Comparison of ENCODE assay signal across 24 cellular contexts in the genomic region with DNA sequence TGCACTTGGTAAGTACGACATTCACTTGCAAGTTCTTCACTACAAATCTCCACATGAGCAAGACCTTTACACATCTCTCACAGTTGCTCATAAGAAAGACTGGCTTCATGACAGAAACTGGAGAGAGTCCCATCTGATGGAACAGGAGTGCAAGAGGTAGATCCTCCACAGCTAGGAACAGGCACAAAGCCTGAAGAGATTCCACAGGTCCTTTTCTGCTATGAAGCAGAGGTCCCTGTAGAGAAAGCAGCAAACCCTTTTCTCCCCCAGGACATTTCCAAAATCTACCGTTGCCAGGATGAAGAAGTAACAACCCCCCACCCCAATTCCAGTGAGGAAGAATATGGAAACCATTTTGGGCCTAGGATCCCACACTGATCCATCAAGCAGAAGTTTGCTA.
"Had no signal": no experiment of that assay in that cellular context is flagged by ENCODE, and none has a peak within 500 bp of the region (broad histone marks: within the 10 kb centered on the region; RNA-seq: fewer than 3 reads in every experiment).

No MANE protein-coding gene starts in this region.

- H3K4me2 ChIP-seq: hepatocyte had no signal

- DNase-seq: activated CD4-positive, alpha-beta T cell treated with anti-CD3 and anti-CD28 coated beads, Interleukin-2, amount 50 U/mL, for 1 hour; activated CD4-positive, CD25-positive, alpha-beta regulatory T cell treated with anti-CD3 and anti-CD28 coated beads, Interleukin-2, amount 50 U/mL, for 72 hours; activated CD8-positive, alpha-beta memory T cell treated with anti-CD3 and anti-CD28 coated beads for 24 hours; activated CD8-positive, alpha-beta memory T cell treated with anti-CD3 and anti-CD28 coated beads, Interleukin-2, amount 50 U/mL, for 4 hours; activated naive CD4-positive, alpha-beta T cell treated with Interleukin-2 at 50 U/mL for 16 hours; activated naive CD8-positive, alpha-beta T cell treated with anti-CD3 and anti-CD28 coated beads for 36 hours; activated T-cell treated with anti-CD3 and anti-CD28 coated beads, Interleukin-2, amount 50 U/mL, for 4 hours; amniotic stem cell; cortex of kidney; foreskin keratinocyte; left ventricle myocardium superior; mammary epithelial cell; midbrain; occipital lobe; small intestine; stimulated activated CD4-positive, alpha-beta T cell treated with anti-CD3 and anti-CD28 coated beads, Interleukin-2, amount 100 ng/mL, for 24 hours; stimulated activated naive CD8-positive, alpha-beta T cell treated with anti-CD3 and anti-CD28 coated beads, Interleukin-15, amount 100 ng/mL, for 72 hours; tibial artery had no signal

- H3K4me1 Mint-ChIP-seq: activated naive CD8-positive, alpha-beta T cell treated with anti-CD3 and anti-CD28 coated beads for 36 hours; nephron; stimulated activated effector memory CD8-positive, alpha-beta T cell treated with anti-CD3 and anti-CD28 coated beads, Interleukin-12 subunit alpha, Interleukin-12 subunit beta, amount 100 ng/mL, for 72 hours; stimulated activated naive CD8-positive, alpha-beta T cell treated with anti-CD3 and anti-CD28 coated beads, Interleukin-15, amount 100 ng/mL, for 72 hours had no signal

- H3K27me3 ChIP-seq: foreskin keratinocyte, hepatocyte, tibial artery had no signal

- H3K9me3 Mint-ChIP-seq: activated T-cell treated with anti-CD3 and anti-CD28 coated beads, Interleukin-2, amount 50 U/mL, for 4 hours; activated T-helper 2 cell treated with anti-CD3 and anti-CD28 coated beads, Interferon-gamma antibody, Interleukin-2, Interleukin-4, amounts not matched to agents 10 μg/mL and 5 μg/mL and 100 μg/mL, durations not matched to agents 14 hours and 24 hours and 36 hours; stimulated activated effector memory CD8-positive, alpha-beta T cell treated with anti-CD3 and anti-CD28 coated beads, Interleukin-12 subunit alpha, Interleukin-12 subunit beta, amount 100 ng/mL, for 72 hours; stimulated activated naive CD8-positive, alpha-beta T cell treated with anti-CD3 and anti-CD28 coated beads, Interleukin-15, amount 100 ng/mL, for 72 hours had no signal

- H2AFZ ChIP-seq: hepatocyte had no signal

- ATAC-seq: activated T-cell treated with anti-CD3 and anti-CD28 coated beads, Interleukin-2, amount 50 U/mL, for 4 hours; foreskin keratinocyte; left ventricle myocardium superior; sciatic nerve; stimulated activated effector memory CD8-positive, alpha-beta T cell treated with anti-CD3 and anti-CD28 coated beads, Interleukin-12 subunit alpha, Interleukin-12 subunit beta, amount 100 ng/mL, for 72 hours; stimulated activated naive CD8-positive, alpha-beta T cell treated with anti-CD3 and anti-CD28 coated beads, Interleukin-15, amount 100 ng/mL, for 72 hours had no signal

- H3K4me3 ChIP-seq: hepatocyte, tibial artery had no signal

- H3K27me3 Mint-ChIP-seq: activated naive CD8-positive, alpha-beta T cell treated with anti-CD3 and anti-CD28 coated beads for 36 hours; stimulated activated naive CD8-positive, alpha-beta T cell treated with anti-CD3 and anti-CD28 coated beads, Interleukin-15, amount 100 ng/mL, for 72 hours had no signal

- H3K9me3 ChIP-seq: tibial artery had no signal

- H3K4me1 ChIP-seq: tibial artery had no signal

- H3K27ac Mint-ChIP-seq: activated naive CD8-positive, alpha-beta T cell treated with anti-CD3 and anti-CD28 coated beads for 36 hours; activated T-helper 2 cell treated with anti-CD3 and anti-CD28 coated beads, Interferon-gamma antibody, Interleukin-2, Interleukin-4, amounts not matched to agents 10 μg/mL and 5 μg/mL and 100 μg/mL, durations not matched to agents 14 hours and 24 hours and 36 hours; nephron; stimulated activated effector memory CD8-positive, alpha-beta T cell treated with anti-CD3 and anti-CD28 coated beads, Interleukin-12 subunit alpha, Interleukin-12 subunit beta, amount 100 ng/mL, for 72 hours; stimulated activated naive CD8-positive, alpha-beta T cell treated with anti-CD3 and anti-CD28 coated beads, Interleukin-15, amount 100 ng/mL, for 72 hours had no signal

- H3K4me3 Mint-ChIP-seq: activated naive CD8-positive, alpha-beta T cell treated with anti-CD3 and anti-CD28 coated beads for 36 hours; activated T-cell treated with anti-CD3 and anti-CD28 coated beads, Interleukin-2, amount 50 U/mL, for 4 hours; nephron; stimulated activated effector memory CD8-positive, alpha-beta T cell treated with anti-CD3 and anti-CD28 coated beads, Interleukin-12 subunit alpha, Interleukin-12 subunit beta, amount 100 ng/mL, for 72 hours; stimulated activated naive CD8-positive, alpha-beta T cell treated with anti-CD3 and anti-CD28 coated beads, Interleukin-15, amount 100 ng/mL, for 72 hours had no signal

- H3K27ac ChIP-seq: foreskin keratinocyte, hepatocyte, tibial artery, VCaP had no signal
